ENCODE assay signal across 27 cellular contexts in the genomic region with DNA sequence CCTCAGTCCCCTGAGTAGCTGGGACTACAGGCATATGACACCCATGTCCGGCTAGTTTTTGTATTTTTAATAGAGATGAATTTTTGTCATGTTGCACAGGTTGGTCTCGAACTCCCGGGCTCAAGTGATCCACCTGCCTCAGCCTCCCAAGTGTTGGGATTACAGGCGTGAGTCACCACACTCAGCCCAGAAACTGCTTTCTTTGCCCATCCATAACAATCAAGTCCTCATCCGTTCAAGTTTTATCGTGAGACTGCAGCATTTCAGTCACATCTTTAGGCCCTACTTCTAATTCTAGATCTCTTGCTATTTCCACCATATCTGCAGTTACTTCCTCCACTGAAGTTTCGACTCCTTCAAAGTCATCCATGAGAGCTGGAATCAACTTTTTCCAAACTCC. TPM values are rescaled to one million over a fixed set of nuclear protein-coding genes. Genes with fewer than 3 reads are reported as not detected.
"Had no signal": no experiment of that assay in that cellular context is flagged by ENCODE, and none has a peak within 500 bp of the region (broad histone marks: within the 10 kb centered on the region; RNA-seq: fewer than 3 reads in every experiment).

No MANE protein-coding gene starts in this region.

- H3K27ac ChIP-seq: KMS-11 had no signal

- ATAC-seq: HepG2 had no signal

- H3K9me3 ChIP-seq: SK-N-SH had no signal

- DNase-seq: IMR-90, Kasumi-1, MM.1S, NCI-H1092, NCI-H1105 treated with DMSO at 0.1 percent for 48 hours, NCI-H1417 treated with DMSO at 0.1 percent for 48 hours, NCI-H146, NCI-H1694 treated with DMSO at 0.1 percent for 48 hours, NCI-H1930, NCI-H2081 treated with DMSO at 0.1 percent for 48 hours, NCI-H2171, NCI-H226, NCI-H446, NCI-H510A, NCI-H524 treated with DMSO at 0.1 percent for 48 hours, NCI-H69, NCI-H774, Right ventricle myocardium superior, RPMI8226, SIG-M5, SK-N-SH, SW 1271 had no signal

RNA-seq across cellular contexts. Expression of a gene that starts 20.3 kb away (rescaled TPM):
- total RNA-seq: HepG2, HT1080, IMR-90, M059J, Right ventricle myocardium superior, SK-MEL-5 had no signal

RNA-seq across cellular contexts. Expression of a gene that starts 33.7 kb away (rescaled TPM):
- total RNA-seq: HepG2, HT1080, IMR-90, M059J, Right ventricle myocardium superior, SK-MEL-5 had no signal

RNA-seq across cellular contexts. Expression of a gene that starts 40.6 kb away (rescaled TPM):
- total RNA-seq: HepG2, HT1080, IMR-90, M059J, SK-MEL-5 had no signal

RNA-seq across cellular contexts. Expression of a gene that starts 44.4 kb away (rescaled TPM):
- total RNA-seq: HepG2, HT1080, IMR-90, M059J, SK-MEL-5 had no signal
